In the genomic region with DNA sequence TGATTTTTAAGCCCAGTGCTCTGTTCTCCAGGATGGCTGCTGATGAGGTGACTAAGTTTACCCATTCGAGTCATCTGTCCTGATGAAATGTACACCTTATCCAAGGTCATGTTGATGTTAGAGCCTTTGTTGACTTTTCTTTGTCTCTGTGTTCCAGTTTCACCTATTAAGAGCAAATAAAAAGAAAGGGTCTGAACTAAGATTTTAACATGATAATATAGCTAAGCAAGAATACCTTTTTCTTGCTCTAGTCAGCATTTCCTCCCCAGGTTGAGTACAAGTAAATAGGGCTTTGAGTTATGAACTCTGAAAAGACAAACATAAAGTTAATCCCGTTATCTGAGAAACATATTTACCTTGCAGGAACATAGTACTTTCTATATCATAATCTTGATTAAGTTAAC, we compare ENCODE assay signal across 1 cellular context.
TF ChIP-seq lines count a peak whose summit lies in the region.

No MANE protein-coding gene starts in this region.

TF ChIP-seq in HepG2, 621 proteins besides CTCF, POLR2A, EP300 and RAD21 (continues in another document):
- TF ChIP-seq PHF5A (CRISPR knock-in tag; IDR thresholded peaks at IDR 0.05; ENCODE audit: low read depth, unreplicated experiment) = no peak
- 0 out of 2 replicates have a peak, but pooled peaks have one; percentile 48 for TF ChIP-seq ZFP90 (CRISPR knock-in tag; IDR thresholded peaks at IDR 0.05; ENCODE audit: borderline replicate concordance)
- no peak for TF ChIP-seq PRMT3 (CRISPR knock-in tag; IDR thresholded peaks at IDR 0.05; ENCODE audit: borderline replicate concordance, low read depth)
- peak in 1 of 2 experiments; percentile 90; a peak in 2 of 4 replicates for TF ChIP-seq ATF4 (CRISPR knock-in tag; IDR thresholded peaks at IDR 0.05)
- no peak for TF ChIP-seq E2F1 (CRISPR knock-in tag; IDR thresholded peaks at IDR 0.05)
- TF ChIP-seq LRRFIP1 (CRISPR knock-in tag; conservative IDR thresholded peaks at IDR 0.05) = no peak
- TF ChIP-seq FOXA1 (IDR thresholded peaks at IDR 0.05) = peak; percentile 96
- peak; percentile 96 for TF ChIP-seq FOXA1 (CRISPR knock-in tag; IDR thresholded peaks at IDR 0.05)
- TF ChIP-seq ZBTB4 (CRISPR knock-in tag; IDR thresholded peaks at IDR 0.05; ENCODE audit: borderline replicate concordance) = no peak
- no peak for TF ChIP-seq ZNF891 (CRISPR knock-in tag; IDR thresholded peaks at IDR 0.05)
- TF ChIP-seq ASH2L (IDR thresholded peaks at IDR 0.05; ENCODE audit: insufficient read length, low read depth, low read length) = no peak
- no peak; the same call in 1 of the 2 replicates for TF ChIP-seq JUNB (CRISPR knock-in tag; IDR thresholded peaks at IDR 0.05; ENCODE audit: borderline replicate concordance)
- TF ChIP-seq GABPB1 (CRISPR knock-in tag; IDR thresholded peaks at IDR 0.05) = no peak
- no peak for TF ChIP-seq HDAC1 (CRISPR knock-in tag; IDR thresholded peaks at IDR 0.05)
- no peak for TF ChIP-seq ZNF776 (CRISPR knock-in tag; IDR thresholded peaks at IDR 0.05)
- no peak for TF ChIP-seq MAX (IDR thresholded peaks at IDR 0.05)
- no peak for TF ChIP-seq ZNF207 (IDR thresholded peaks at IDR 0.05; ENCODE audit: borderline replicate concordance)
- TF ChIP-seq SOX5 (CRISPR knock-in tag; IDR thresholded peaks at IDR 0.05; ENCODE audit: borderline replicate concordance) = peak; percentile 98
- TF ChIP-seq NFIC (IDR thresholded peaks at IDR 0.05; ENCODE audit: low read length) = peak; percentile 91
- TF ChIP-seq EED (CRISPR knock-in tag; IDR thresholded peaks at IDR 0.05) = no peak
- TF ChIP-seq PLRG1 (conservative IDR thresholded peaks at IDR 0.05) = no peak
- TF ChIP-seq TFDP1 (CRISPR knock-in tag; IDR thresholded peaks at IDR 0.05; ENCODE audit: borderline replicate concordance) = no peak
- no peak for TF ChIP-seq ZNF501 (CRISPR knock-in tag; IDR thresholded peaks at IDR 0.05)
- no peak for TF ChIP-seq CBX1 (IDR thresholded peaks at IDR 0.05; ENCODE audit: low read depth)
- TF ChIP-seq ZSCAN5A (CRISPR knock-in tag; IDR thresholded peaks at IDR 0.05; ENCODE audit: borderline replicate concordance) = no peak; the same call in 1 of the 2 replicates
- no peak for TF ChIP-seq NR3C1 (CRISPR knock-in tag; IDR thresholded peaks at IDR 0.05)
- TF ChIP-seq ZNF17 (CRISPR knock-in tag; IDR thresholded peaks at IDR 0.05) = no peak
- peak; percentile 43; the same call in 1 of the 2 replicates for TF ChIP-seq ZNF264 (CRISPR knock-in tag; IDR thresholded peaks at IDR 0.05)
- TF ChIP-seq, protein P1, sequence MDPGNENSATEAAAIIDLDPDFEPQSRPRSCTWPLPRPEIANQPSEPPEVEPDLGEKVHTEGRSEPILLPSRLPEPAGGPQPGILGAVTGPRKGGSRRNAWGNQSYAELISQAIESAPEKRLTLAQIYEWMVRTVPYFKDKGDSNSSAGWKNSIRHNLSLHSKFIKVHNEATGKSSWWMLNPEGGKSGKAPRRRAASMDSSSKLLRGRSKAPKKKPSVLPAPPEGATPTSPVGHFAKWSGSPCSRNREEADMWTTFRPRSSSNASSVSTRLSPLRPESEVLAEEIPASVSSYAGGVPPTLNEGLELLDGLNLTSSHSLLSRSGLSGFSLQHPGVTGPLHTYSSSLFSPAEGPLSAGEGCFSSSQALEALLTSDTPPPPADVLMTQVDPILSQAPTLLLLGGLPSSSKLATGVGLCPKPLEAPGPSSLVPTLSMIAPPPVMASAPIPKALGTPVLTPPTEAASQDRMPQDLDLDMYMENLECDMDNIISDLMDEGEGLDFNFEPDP (CRISPR knock-in tag; conservative IDR thresholded peaks at IDR 0.05) = no peak
- no peak for TF ChIP-seq AHR (CRISPR knock-in tag; IDR thresholded peaks at IDR 0.05)
- TF ChIP-seq CCDC6 (CRISPR knock-in tag; IDR thresholded peaks at IDR 0.05) = no peak
- TF ChIP-seq REXO4 (CRISPR knock-in tag; IDR thresholded peaks at IDR 0.05; ENCODE audit: borderline replicate concordance) = no peak
- no peak for TF ChIP-seq ARNT (IDR thresholded peaks at IDR 0.05)
- TF ChIP-seq FOXO1 (CRISPR knock-in tag; IDR thresholded peaks at IDR 0.05) = peak; percentile 83; the same call in 1 of the 2 replicates
- no peak for TF ChIP-seq BCL3 (CRISPR knock-in tag; IDR thresholded peaks at IDR 0.05)
- TF ChIP-seq CREB3 (CRISPR knock-in tag; IDR thresholded peaks at IDR 0.05) = no peak
- TF ChIP-seq ZNF670 (CRISPR knock-in tag; IDR thresholded peaks at IDR 0.05; ENCODE audit: borderline replicate concordance) = no peak; the same call in 1 of the 2 replicates
- peak; percentile 39; the same call in 1 of the 2 replicates for TF ChIP-seq CEBPB (IDR thresholded peaks at IDR 0.05; ENCODE audit: borderline replicate concordance, low read depth, low read length)
- TF ChIP-seq ZNF317 (CRISPR knock-in tag; IDR thresholded peaks at IDR 0.05) = peak; percentile 61; the same call in 1 of the 2 replicates
- no peak for TF ChIP-seq RFX3 (CRISPR knock-in tag; IDR thresholded peaks at IDR 0.05)
- TF ChIP-seq RXRB (CRISPR knock-in tag; IDR thresholded peaks at IDR 0.05; ENCODE audit: borderline replicate concordance) = peak; percentile 92
- TF ChIP-seq, protein P2, sequence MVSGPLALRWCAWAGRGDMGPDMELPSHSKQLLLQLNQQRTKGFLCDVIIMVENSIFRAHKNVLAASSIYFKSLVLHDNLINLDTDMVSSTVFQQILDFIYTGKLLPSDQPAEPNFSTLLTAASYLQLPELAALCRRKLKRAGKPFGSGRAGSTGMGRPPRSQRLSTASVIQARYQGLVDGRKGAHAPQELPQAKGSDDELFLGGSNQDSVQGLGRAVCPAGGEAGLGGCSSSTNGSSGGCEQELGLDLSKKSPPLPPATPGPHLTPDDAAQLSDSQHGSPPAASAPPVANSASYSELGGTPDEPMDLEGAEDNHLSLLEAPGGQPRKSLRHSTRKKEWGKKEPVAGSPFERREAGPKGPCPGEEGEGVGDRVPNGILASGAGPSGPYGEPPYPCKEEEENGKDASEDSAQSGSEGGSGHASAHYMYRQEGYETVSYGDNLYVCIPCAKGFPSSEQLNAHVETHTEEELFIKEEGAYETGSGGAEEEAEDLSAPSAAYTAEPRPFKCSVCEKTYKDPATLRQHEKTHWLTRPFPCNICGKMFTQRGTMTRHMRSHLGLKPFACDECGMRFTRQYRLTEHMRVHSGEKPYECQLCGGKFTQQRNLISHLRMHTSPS (CRISPR knock-in tag; IDR thresholded peaks at IDR 0.05; ENCODE audit: low read depth) = no peak
